Comparison of ENCODE assay signal across 25 cellular contexts in the genomic region with DNA sequence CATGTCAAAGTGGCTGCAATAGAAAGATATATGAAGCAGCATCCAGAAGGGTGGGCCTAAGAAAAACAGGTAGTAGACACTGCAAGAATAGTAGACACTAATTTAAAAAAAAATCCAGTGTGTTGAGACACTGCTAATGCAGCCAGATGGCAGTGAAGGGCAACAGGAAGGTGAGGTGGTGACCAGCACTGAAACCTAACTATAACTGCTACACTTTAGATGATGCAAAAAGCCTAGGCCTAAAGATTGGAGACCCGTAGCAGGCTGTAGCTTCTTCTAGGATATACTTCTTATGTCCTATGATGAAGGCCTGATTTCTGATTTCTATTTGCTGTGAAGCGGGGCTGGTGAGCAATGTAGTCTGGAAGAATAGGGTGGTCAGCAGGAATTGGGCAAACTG.
"Had no signal": no experiment of that assay in that cellular context is flagged by ENCODE, and none has a peak within 500 bp of the region (broad histone marks: within the 10 kb centered on the region; RNA-seq: fewer than 3 reads in every experiment).

No MANE protein-coding gene starts in this region.

- H3K4me1 ChIP-seq: colonic mucosa, Peyer's patch, SJSA1 had no signal

- H3K27me3 ChIP-seq: colonic mucosa, Peyer's patch, SJSA1 had no signal

- ATAC-seq: activated CD8-positive, alpha-beta T cell treated with anti-CD3 and anti-CD28 coated beads, Interleukin-2, amount 10 ng/mL, durations not matched to agents 7 days and 5 days; T-helper 17 cell; WTC11 had no signal

- H3K36me3 Mint-ChIP-seq: WTC11 had no signal

- H3K4me3 ChIP-seq: colonic mucosa, Peyer's patch, SJSA1 had no signal

- H3K27ac ChIP-seq: colonic mucosa, Peyer's patch, SJSA1 had no signal

- H3K9me3 ChIP-seq: colonic mucosa, Peyer's patch, SJSA1 had no signal

- H3K9me3 Mint-ChIP-seq: activated naive CD8-positive, alpha-beta T cell treated with anti-CD3 and anti-CD28 coated beads for 36 hours; WTC11 had no signal

- H3K36me3 ChIP-seq: colonic mucosa, Peyer's patch, SJSA1 had no signal

- H3K4me1 Mint-ChIP-seq: activated naive CD8-positive, alpha-beta T cell treated with anti-CD3 and anti-CD28 coated beads for 36 hours had no signal

- H3K27ac Mint-ChIP-seq: activated CD8-positive, alpha-beta T cell treated with anti-CD3 and anti-CD28 coated beads, Interleukin-2, amount 10 ng/mL, durations not matched to agents 7 days and 5 days; activated naive CD8-positive, alpha-beta T cell treated with anti-CD3 and anti-CD28 coated beads for 36 hours; T-helper 17 cell; WTC11 had no signal

- H3K27me3 Mint-ChIP-seq: activated naive CD8-positive, alpha-beta T cell treated with anti-CD3 and anti-CD28 coated beads for 36 hours; T-helper 17 cell had no signal

- DNase-seq: activated CD4-positive, alpha-beta T cell treated with anti-CD3 and anti-CD28 coated beads for 48 hours; activated CD4-positive, alpha-beta T cell treated with anti-CD3 and anti-CD28 coated beads, Interleukin-2, amount 50 U/mL, for 4 hours; activated CD4-positive, CD25-positive, alpha-beta regulatory T cell treated with anti-CD3 and anti-CD28 coated beads, Interleukin-2, amount 50 U/mL, for 72 hours; activated CD8-positive, alpha-beta memory T cell treated with anti-CD3 and anti-CD28 coated beads, Interleukin-2, amount 50 U/mL, for 48 hours; activated CD8-positive, alpha-beta T cell treated with anti-CD3 and anti-CD28 coated beads, Interleukin-2, amount 10 ng/mL, durations not matched to agents 7 days and 5 days; activated effector memory CD4-positive, alpha-beta T cell treated with anti-CD3 and anti-CD28 coated beads, Interleukin-2, amount 50 U/mL, for 16 hours; activated naive CD4-positive, alpha-beta T cell treated with Interleukin-2 at 50 U/mL for 16 hours; activated naive CD8-positive, alpha-beta T cell treated with anti-CD3 and anti-CD28 coated beads for 36 hours; activated T-cell treated with anti-CD3 and anti-CD28 coated beads, Interleukin-2, amount 50 U/mL, for 1 hour; caudate nucleus; colonic mucosa; Kasumi-1; KBM-7; NCI-H1105; NCI-H1436; NCI-H187; NCI-H2081; NCI-H510A treated with DMSO at 0.1 percent for 48 hours; OCI-M1; Peyer's patch; SHP77; T-helper 17 cell; T-helper 9 cell had no signal

- H3K4me3 Mint-ChIP-seq: activated CD8-positive, alpha-beta T cell treated with anti-CD3 and anti-CD28 coated beads, Interleukin-2, amount 10 ng/mL, durations not matched to agents 7 days and 5 days; activated naive CD8-positive, alpha-beta T cell treated with anti-CD3 and anti-CD28 coated beads for 36 hours; T-helper 17 cell; WTC11 had no signal
